Comparison of ENCODE assay signal across 19 cellular contexts in genomic region chr1:184409011-184409410, GRCh38. TPM values are rescaled to one million over a fixed set of nuclear protein-coding genes. Genes with fewer than 3 reads are reported as not detected.
DNase-seq lines count a peak whose midpoint lies in the region; ATAC-seq and TF ChIP-seq lines count a peak whose summit lies in the region.
"Had no signal": no experiment of that assay in that cellular context is flagged by ENCODE, and none has a peak within 500 bp of the region (broad histone marks: within the 10 kb centered on the region; RNA-seq: fewer than 3 reads in every experiment).

No MANE protein-coding gene starts in this region.

- H3K4me1 ChIP-seq in adipocyte (ENCODE audit: control insufficient read depth, insufficient read depth, low read length), result peaks cover 42% of the 10 kb centered on the region

- H3K27ac Mint-ChIP-seq in glutamatergic neuron (ENCODE audit: unreplicated experiment), result no peak overlapping the region
- H3K27ac Mint-ChIP-seq in stimulated activated naive CD8-positive, alpha-beta T cell treated with anti-CD3 and anti-CD28 coated beads, Interleukin-15, amount 100 ng/mL, for 72 hours, result no peak overlapping the region
- H3K27ac Mint-ChIP-seq: activated CD4-positive, alpha-beta T cell treated with anti-CD3 and anti-CD28 coated beads, Interleukin-2, amount 10 ng/mL, durations not matched to agents 7 days and 5 days; activated naive CD8-positive, alpha-beta T cell treated with anti-CD3 and anti-CD28 coated beads, Interleukin-2, amount 50 U/mL, for 24 hours; IgD-negative memory B cell had no signal

- H3K4me3 Mint-ChIP-seq in glutamatergic neuron (ENCODE audit: unreplicated experiment), result peak overlapping the region; percentile 81
- no peak overlapping the region for H3K4me3 Mint-ChIP-seq in stimulated activated naive CD8-positive, alpha-beta T cell treated with anti-CD3 and anti-CD28 coated beads, Interleukin-15, amount 100 ng/mL, for 72 hours
- H3K4me3 Mint-ChIP-seq: activated CD4-positive, alpha-beta T cell treated with anti-CD3 and anti-CD28 coated beads, Interleukin-2, amount 10 ng/mL, durations not matched to agents 7 days and 5 days; activated naive CD8-positive, alpha-beta T cell treated with anti-CD3 and anti-CD28 coated beads, Interleukin-2, amount 50 U/mL, for 24 hours; IgD-negative memory B cell; nephron had no signal

- no peak overlapping the region for H3K9ac ChIP-seq in adipocyte (ENCODE audit: low read length)

- TF ChIP-seq CTCF in glutamatergic neuron (IDR thresholded peaks at IDR 0.05; ENCODE audit: partially characterized antibody, unreplicated experiment), result no peak

- H3K9me3 ChIP-seq in adipocyte (ENCODE audit: control insufficient read depth, low read length), result no peaks in the 10 kb centered on the region
- H3K9me3 ChIP-seq: right lobe of liver had no signal

- no peaks in the 10 kb centered on the region for H3K27me3 ChIP-seq in adipocyte (replicated peaks; ENCODE audit: control insufficient read depth, insufficient read depth, low read length)
- H3K27me3 ChIP-seq: right lobe of liver had no signal

- H3K4me1 Mint-ChIP-seq in glutamatergic neuron (ENCODE audit: low read depth, unreplicated experiment), result peaks cover 45% of the 10 kb centered on the region
- H3K4me1 Mint-ChIP-seq in stimulated activated naive CD8-positive, alpha-beta T cell treated with anti-CD3 and anti-CD28 coated beads, Interleukin-15, amount 100 ng/mL, for 72 hours, result no peaks in the 10 kb centered on the region
- H3K4me1 Mint-ChIP-seq: activated CD4-positive, alpha-beta T cell treated with anti-CD3 and anti-CD28 coated beads, Interleukin-2, amount 10 ng/mL, durations not matched to agents 7 days and 5 days had no signal

- no peaks in the 10 kb centered on the region for H3K9me3 Mint-ChIP-seq in glutamatergic neuron (ENCODE audit: unreplicated experiment)
- no peaks in the 10 kb centered on the region for H3K9me3 Mint-ChIP-seq in stimulated activated naive CD8-positive, alpha-beta T cell treated with anti-CD3 and anti-CD28 coated beads, Interleukin-15, amount 100 ng/mL, for 72 hours
- H3K9me3 Mint-ChIP-seq: activated CD4-positive, alpha-beta T cell treated with anti-CD3 and anti-CD28 coated beads, Interleukin-2, amount 10 ng/mL, durations not matched to agents 7 days and 5 days; activated naive CD8-positive, alpha-beta T cell treated with anti-CD3 and anti-CD28 coated beads, Interleukin-2, amount 50 U/mL, for 24 hours; IgD-negative memory B cell; nephron had no signal

- no peaks in the 10 kb centered on the region for H3K27me3 Mint-ChIP-seq in glutamatergic neuron (ENCODE audit: unreplicated experiment)
- no peaks in the 10 kb centered on the region for H3K27me3 Mint-ChIP-seq in stimulated activated naive CD8-positive, alpha-beta T cell treated with anti-CD3 and anti-CD28 coated beads, Interleukin-15, amount 100 ng/mL, for 72 hours
- H3K27me3 Mint-ChIP-seq: IgD-negative memory B cell had no signal

- no peaks in the 10 kb centered on the region for H3K36me3 ChIP-seq in adipocyte (ENCODE audit: control insufficient read depth, insufficient read depth, low read length, severe bottlenecking)
- H3K36me3 ChIP-seq: right lobe of liver had no signal

- peak; percentile 23 for DNase-seq in adipocyte (ENCODE audit: low read depth)
- DNase-seq in glutamatergic neuron, result no peak
- peak; percentile 48 for DNase-seq in renal cortical epithelial cell (ENCODE audit: low read depth)
- DNase-seq in stimulated activated naive CD8-positive, alpha-beta T cell treated with anti-CD3 and anti-CD28 coated beads, Interleukin-15, amount 100 ng/mL, for 72 hours, result no peak
- DNase-seq in mesenteric fat pad (ENCODE audit: low spot score), result no peak
- DNase-seq in superior temporal gyrus (ENCODE audit: extremely low spot score), result no peak
- no peak for DNase-seq in activated effector memory CD4-positive, alpha-beta T cell treated with anti-CD3 and anti-CD28 coated beads, Interleukin-2, amount 50 U/mL, for 16 hours
- DNase-seq: activated CD4-positive, alpha-beta T cell treated with anti-CD3 and anti-CD28 coated beads, Interleukin-2, amount 10 ng/mL, durations not matched to agents 7 days and 5 days; activated naive CD8-positive, alpha-beta T cell treated with anti-CD3 and anti-CD28 coated beads, Interleukin-2, amount 50 U/mL, for 24 hours; activated T-cell treated with anti-CD3 and anti-CD28 coated beads, Interleukin-2, amount 50 U/mL, for 1 hour; hypothalamus; NCI-H1105; NCI-H345; right lobe of liver; stimulated activated CD4-positive, alpha-beta T cell treated with anti-CD3 and anti-CD28 coated beads, Interleukin-4, amount 100 ng/mL, for 24 hours; T1000 had no signal

- no peaks in the 10 kb centered on the region for H3K36me3 Mint-ChIP-seq in glutamatergic neuron (ENCODE audit: unreplicated experiment)
- H3K36me3 Mint-ChIP-seq: IgD-negative memory B cell had no signal

- no peak for ATAC-seq in stimulated activated naive CD8-positive, alpha-beta T cell treated with anti-CD3 and anti-CD28 coated beads, Interleukin-15, amount 100 ng/mL, for 72 hours
- ATAC-seq: activated naive CD8-positive, alpha-beta T cell treated with anti-CD3 and anti-CD28 coated beads, Interleukin-2, amount 50 U/mL, for 24 hours had no signal

- H3K4me3 ChIP-seq in GM08714 (ENCODE audit: low read length) (peak overlapping the region; percentile 45; the same call in 1 of the 2 replicates), adipocyte (ENCODE audit: low read length) (no peak overlapping the region)
- H3K4me3 ChIP-seq: right lobe of liver had no signal

RNA-seq across cellular contexts. Expression of gene C1orf21, which starts 22.2 kb away (rescaled TPM):
- 43.3 TPM for total RNA-seq in glutamatergic neuron (ENCODE audit: unreplicated experiment)
- total RNA-seq in renal cortical epithelial cell, result 1.7 and 7.3 TPM in 2 replicates
- total RNA-seq in mesenteric fat pad, result 49.5 TPM

Comparison
In these comparisons a context has a peak if more than half of its experiments do, and no peak if none do; other contexts are left out.
1. DNase-seq: peak in adipocyte (single experiment) and renal cortical epithelial cell (single experiment); none in glutamatergic neuron (single experiment), stimulated activated naive CD8-positive, alpha-beta T cell treated with anti-CD3 and anti-CD28 coated beads, Interleukin-15, amount 100 ng/mL, for 72 hours (0 of 2), mesenteric fat pad (single experiment), superior temporal gyrus (single experiment) and activated effector memory CD4-positive, alpha-beta T cell treated with anti-CD3 and anti-CD28 coated beads, Interleukin-2, amount 50 U/mL, for 16 hours (single experiment).